In the genomic region with DNA sequence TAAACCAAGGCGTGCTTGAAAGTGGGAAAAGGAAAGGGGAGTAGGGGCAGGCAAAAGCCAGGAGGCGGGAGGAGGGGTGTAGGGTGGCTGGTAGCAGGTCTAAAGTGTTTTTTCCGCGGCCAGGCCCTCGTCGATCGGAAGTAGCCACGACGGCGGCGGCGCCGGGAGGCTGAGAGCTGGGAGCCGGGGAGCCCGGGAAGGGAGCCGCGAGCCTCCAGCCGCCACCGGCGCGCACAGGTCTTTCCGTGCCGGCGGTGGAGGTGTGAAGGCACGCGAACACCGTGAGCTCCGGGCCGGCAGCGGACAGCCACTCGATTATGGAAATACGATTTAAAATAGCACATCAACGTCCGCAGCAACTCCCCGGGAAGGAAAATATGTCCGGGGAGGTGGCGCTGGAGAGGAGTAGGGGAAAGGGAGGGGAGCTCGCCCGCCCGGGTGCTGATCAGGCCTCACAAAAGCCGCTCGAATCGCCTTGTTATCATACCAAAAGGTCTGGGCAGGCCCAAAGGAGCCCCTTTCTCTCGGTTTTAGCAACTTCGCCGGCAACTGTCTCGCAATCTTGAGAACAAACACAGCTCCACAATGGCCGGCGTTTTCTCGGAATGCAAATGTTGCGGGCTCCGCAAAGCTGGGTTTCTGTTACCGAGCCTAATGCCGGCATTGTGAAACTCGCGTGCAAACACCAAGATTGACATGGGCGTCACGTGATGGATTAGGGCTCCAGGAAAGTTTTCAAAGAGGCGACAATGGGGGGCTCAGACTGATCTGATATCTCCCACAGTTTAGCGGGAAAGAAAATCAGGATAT, we compare ENCODE assay signal across 7 cellular contexts. TPM values are rescaled to one million over a fixed set of nuclear protein-coding genes. Genes with fewer than 3 reads are reported as not detected.
DNase-seq lines count a peak whose midpoint lies in the region; ATAC-seq and TF ChIP-seq lines count a peak whose summit lies in the region.

No MANE protein-coding gene starts in this region.

- H3K4me3 ChIP-seq in GM12865 (ENCODE audit: low read depth, low read length) (peak overlapping the region; percentile 73), IMR-90 (ENCODE audit: insufficient read depth, low read depth, low read length) (peak overlapping the region; percentile 51)

- no peaks in the 10 kb centered on the region for H3K9me1 ChIP-seq in IMR-90 (ENCODE audit: insufficient read depth, low read length)

- ATAC-seq in GM21529 (IDR thresholded peaks at IDR 0.05; ENCODE audit: unreplicated experiment) (peak; percentile 77), IMR-90 (ENCODE audit: low read depth) (peak; percentile 60), esophagus mucosa (peak; percentile 27), naive B cell (ENCODE audit: low read depth in 2 of 2) (peak in 1 of 2 donors; percentile 28)

- WGBS in IMR-90 (ENCODE audit: extremely low coverage in 2 of 2, insufficient read length in 1 of 2), 2 experiments: 0% methylated on average over 9 of the region's 60 CpGs; no CpG with 5 or more reads in 1 of the 2 experiments

- peak overlapping the region; percentile 91 for H3K4me2 ChIP-seq in IMR-90 (ENCODE audit: low read depth, low read length)

- H2BK15ac ChIP-seq in IMR-90 (ENCODE audit: low read depth, low read length): no peak overlapping the region

- H2AFZ ChIP-seq in IMR-90 (replicated peaks; ENCODE audit: low read length, poor library complexity): peak overlapping the region; percentile 78

- no peak overlapping the region for H4K91ac ChIP-seq in IMR-90 (ENCODE audit: insufficient read depth, low read depth, low read length)

- H3K4me3 Mint-ChIP-seq in T-helper 2 cell treated with Interferon-gamma antibody and Interleukin-4, amounts not matched to agents 5 μg/mL and 100 μg/mL, for 36 hours: peak overlapping the region; percentile 75
- H3K4me3 Mint-ChIP-seq in naive B cell: peak overlapping the region; percentile 65 to 90 (median 80)

- CTCF ChIA-PET in IMR-90 (lab: Yijun Ruan, JAX): no interaction called here

- H4K20me1 ChIP-seq in IMR-90 (ENCODE audit: insufficient read depth, low read length): no peaks in the 10 kb centered on the region

- H3K27ac ChIP-seq in IMR-90 (ENCODE audit: insufficient read depth, low read length): no peak overlapping the region

- intact Hi-C loops in IMR-90 (cut with micrococcal nuclease): no loop called here

- no peak overlapping the region; the same call in 1 of the 2 replicates for H3K23ac ChIP-seq in IMR-90 (ENCODE audit: low read depth, low read length)

- peaks cover 29% of the 10 kb centered on the region for H3K27me3 ChIP-seq in IMR-90 (ENCODE audit: control insufficient read depth, insufficient read depth, low read length)

- no peak overlapping the region for H2AK5ac ChIP-seq in IMR-90 (ENCODE audit: low read depth, low read length)

- peaks cover 5% of the 10 kb centered on the region for H3K36me3 Mint-ChIP-seq in T-helper 2 cell treated with Interferon-gamma antibody and Interleukin-4, amounts not matched to agents 5 μg/mL and 100 μg/mL, for 36 hours (ENCODE audit: low read depth)
- peaks cover 0 to 33% of the 10 kb centered on the region in 2 donors for H3K36me3 Mint-ChIP-seq in naive B cell

- peak overlapping the region; percentile 55 for H3K27ac Mint-ChIP-seq in T-helper 2 cell treated with Interferon-gamma antibody and Interleukin-4, amounts not matched to agents 5 μg/mL and 100 μg/mL, for 36 hours
- peak overlapping the region in 1 of 6 donors; percentile 26 for H3K27ac Mint-ChIP-seq in naive B cell

- POLR2A ChIA-PET in IMR-90 (lab: Charles Lee; ENCODE audit: unreplicated experiment): no interaction called here

- H3K56ac ChIP-seq in IMR-90 (ENCODE audit: extremely low read depth, insufficient read depth, low read length): no peak overlapping the region

- no peak overlapping the region for H3K14ac ChIP-seq in IMR-90 (replicated peaks; ENCODE audit: low read depth, low read length)

- H4K5ac ChIP-seq in IMR-90 (ENCODE audit: low read depth, low read length): no peak overlapping the region

- H3K27me3 Mint-ChIP-seq in T-helper 2 cell treated with Interferon-gamma antibody and Interleukin-4, amounts not matched to agents 5 μg/mL and 100 μg/mL, for 36 hours (ENCODE audit: low read depth): peaks cover 56% of the 10 kb centered on the region
- peaks cover 55 to 83% (median 75%) of the 10 kb centered on the region in 3 donors for H3K27me3 Mint-ChIP-seq in naive B cell

- BruUV-seq in IMR-90 (replicated peaks; lab: Mats Ljungman, UMichigan): no TSS peak

- H3K9me3 Mint-ChIP-seq in T-helper 2 cell treated with Interferon-gamma antibody and Interleukin-4, amounts not matched to agents 5 μg/mL and 100 μg/mL, for 36 hours: no peaks in the 10 kb centered on the region
- H3K9me3 Mint-ChIP-seq in naive B cell: peaks cover 5 to 27% (median 12%) of the 10 kb centered on the region in 7 donors

- H3K79me1 ChIP-seq in IMR-90 (ENCODE audit: low read depth in 1 of 2, low read length in 2 of 2): no peaks in the 10 kb centered on the region

- no peak overlapping the region for H2AK9ac ChIP-seq in IMR-90 (replicated peaks; ENCODE audit: low read depth, low read length, poor library complexity)

- dilution Hi-C loops in IMR-90 (cut with HindIII; ENCODE audit: low sequenced_read_pairs, unreplicated experiment): no loop called here

- no peak overlapping the region for H3K4ac ChIP-seq in IMR-90 (ENCODE audit: low read depth, low read length)

- no peak for TF ChIP-seq CTCF in GM12865 (IDR thresholded peaks at IDR 0.05; ENCODE audit: insufficient read depth, low read depth, low read length, missing control alignments)
- no peak for TF ChIP-seq CTCF in IMR-90 (conservative IDR thresholded peaks at IDR 0.05; ENCODE audit: low read depth, low read length)

- in situ Hi-C loops in IMR-90 (cut with MboI; ENCODE audit: low sequenced_read_pairs): no loop called here

- DNase-seq in GM12865 (ENCODE audit: low read depth): peak; percentile 96
- DNase-seq in IMR-90: no peak
- peak; percentile 30 for DNase-seq in T-helper 2 cell treated with Interferon-gamma antibody and Interleukin-4, amounts not matched to agents 5 μg/mL and 100 μg/mL, for 36 hours (ENCODE audit: low spot score)
- DNase-seq in naive B cell: no peak
- DNase-seq in OCI-M1 (lab: John Stamatoyannopoulos, UW): no peak

- no peak overlapping the region for H2BK120ac ChIP-seq in IMR-90 (ENCODE audit: low read depth, low read length)

- no peak for TF ChIP-seq POLR2A in IMR-90 (IDR thresholded peaks at IDR 0.05; ENCODE audit: low read depth, low read length)

- H3K18ac ChIP-seq in IMR-90 (ENCODE audit: low read depth, low read length): no peak overlapping the region

- H3K9me3 ChIP-seq in IMR-90 (ENCODE audit: control insufficient read depth, insufficient read depth, low read length): peaks cover 13% of the 10 kb centered on the region; the same call in 1 of the 2 replicates

- TF ChIP-seq RAD21 in IMR-90 (IDR thresholded peaks at IDR 0.05; ENCODE audit: low read length): no peak

- H2BK20ac ChIP-seq in IMR-90 (ENCODE audit: low read depth, low read length): no peak overlapping the region

- no peak overlapping the region for H3K9ac ChIP-seq in IMR-90 (ENCODE audit: low read depth, low read length)

- H3K36me3 ChIP-seq in IMR-90 (ENCODE audit: control insufficient read depth, insufficient read depth, low read length): no peaks in the 10 kb centered on the region

- H3K4me1 ChIP-seq in IMR-90 (ENCODE audit: control insufficient read depth, insufficient read depth, low read length): no peaks in the 10 kb centered on the region

- H4K8ac ChIP-seq in IMR-90 (ENCODE audit: low read depth in 2 of 2, low read length in 2 of 2): no peak overlapping the region

- H2BK5ac ChIP-seq in IMR-90 (ENCODE audit: low read depth, low read length, poor library complexity, severe bottlenecking): no peak overlapping the region

- H3K4me1 Mint-ChIP-seq in T-helper 2 cell treated with Interferon-gamma antibody and Interleukin-4, amounts not matched to agents 5 μg/mL and 100 μg/mL, for 36 hours (ENCODE audit: low read depth): peaks cover 25% of the 10 kb centered on the region
- peaks cover 22 to 29% (median 26%) of the 10 kb centered on the region in 3 donors for H3K4me1 Mint-ChIP-seq in naive B cell

TF ChIP-seq in IMR-90, 13 proteins besides CTCF, POLR2A, EP300 and RAD21:
- TF ChIP-seq MAZ (IDR thresholded peaks at IDR 0.05; ENCODE audit: borderline replicate concordance, low read depth, low read length) (no peak), BHLHE40 (IDR thresholded peaks at IDR 0.05; ENCODE audit: low read depth, low read length) (peak; percentile 25; the same call in 1 of the 2 replicates), MAFK (IDR thresholded peaks at IDR 0.05; ENCODE audit: low read depth, low read length) (no peak)
- TF ChIP-seq, protein P1, sequence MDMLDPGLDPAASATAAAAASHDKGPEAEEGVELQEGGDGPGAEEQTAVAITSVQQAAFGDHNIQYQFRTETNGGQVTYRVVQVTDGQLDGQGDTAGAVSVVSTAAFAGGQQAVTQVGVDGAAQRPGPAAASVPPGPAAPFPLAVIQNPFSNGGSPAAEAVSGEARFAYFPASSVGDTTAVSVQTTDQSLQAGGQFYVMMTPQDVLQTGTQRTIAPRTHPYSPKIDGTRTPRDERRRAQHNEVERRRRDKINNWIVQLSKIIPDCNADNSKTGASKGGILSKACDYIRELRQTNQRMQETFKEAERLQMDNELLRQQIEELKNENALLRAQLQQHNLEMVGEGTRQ (IDR thresholded peaks at IDR 0.05; ENCODE audit: low read depth, low read length): peak; percentile 60; the same call in 1 of the 2 replicates

RNA-seq across cellular contexts. Expression of a gene that starts 2.9 kb away (rescaled TPM):
- total RNA-seq in IMR-90 (2012; rRNA removed) (not detected in 2 replicates), esophagus mucosa (0.04 TPM)
- polyA plus RNA-seq in IMR-90 (2012; rRNA removed) (not detected in 2 replicates), naive B cell (ENCODE audit: low read depth in 6 of 6) (not detected)
- polyA plus RNA-seq in IMR-90 (2012; cell fraction: cytosol; rRNA removed): not detected in 2 replicates
- not detected in 2 replicates for polyA plus RNA-seq in IMR-90 (2012; cell fraction: nucleus; rRNA removed; ENCODE audit: low replicate concordance)

Comparison
In these comparisons a context has a peak if more than half of its experiments do, and no peak if none do; other contexts are left out.
1. DNase-seq: peak in GM12865 (single experiment) and T-helper 2 cell treated with Interferon-gamma antibody and Interleukin-4, amounts not matched to agents 5 μg/mL and 100 μg/mL, for 36 hours (single experiment); none in IMR-90 (single experiment), naive B cell (single experiment) and OCI-M1 (single experiment).